17 cellular contexts compared by ENCODE assay signal in genomic region chr22:30946354-30946753, GRCh38. TPM values are rescaled to one million over a fixed set of nuclear protein-coding genes. Genes with fewer than 3 reads are reported as not detected.
DNase-seq lines count a peak whose midpoint lies in the region; ATAC-seq and TF ChIP-seq lines count a peak whose summit lies in the region.
"Had no signal": no experiment of that assay in that cellular context is flagged by ENCODE, and none has a peak within 500 bp of the region (broad histone marks: within the 10 kb centered on the region; RNA-seq: fewer than 3 reads in every experiment).

No MANE protein-coding gene starts in this region.

- no peaks in the 10 kb centered on the region for H3K9me2 ChIP-seq in SK-N-SH

- no peaks in the 10 kb centered on the region for H3K27me3 Mint-ChIP-seq in activated CD8-positive, alpha-beta memory T cell treated with anti-CD3 and anti-CD28 coated beads, Interleukin-2, amount 10 ng/mL, durations not matched to agents 7 days and 5 days
- H3K27me3 Mint-ChIP-seq in activated CD8-positive, alpha-beta T cell treated with anti-CD3 and anti-CD28 coated beads for 36 hours, result no peaks in the 10 kb centered on the region
- H3K27me3 Mint-ChIP-seq: central memory CD8-positive, alpha-beta T cell had no signal

- H3K9me3 Mint-ChIP-seq in activated CD8-positive, alpha-beta memory T cell treated with anti-CD3 and anti-CD28 coated beads, Interleukin-2, amount 10 ng/mL, durations not matched to agents 7 days and 5 days (ENCODE audit: low read depth), result no peaks in the 10 kb centered on the region
- no peaks in the 10 kb centered on the region for H3K9me3 Mint-ChIP-seq in activated CD8-positive, alpha-beta T cell treated with anti-CD3 and anti-CD28 coated beads for 36 hours
- H3K9me3 Mint-ChIP-seq: central memory CD8-positive, alpha-beta T cell had no signal

- H4K20me1 ChIP-seq in smooth muscle cell (ENCODE audit: low read depth), result peaks cover 26% of the 10 kb centered on the region
- H4K20me1 ChIP-seq in SK-N-SH (ENCODE audit: insufficient read depth), result no peaks in the 10 kb centered on the region

- H3F3A ChIP-seq in smooth muscle cell (ENCODE audit: low read depth) (no peaks in the 10 kb centered on the region), SK-N-SH (replicated peaks; ENCODE audit: insufficient read depth) (no peaks in the 10 kb centered on the region)

- no peak for TF ChIP-seq EP300 in SK-N-SH (IDR thresholded peaks at IDR 0.05; ENCODE audit: borderline replicate concordance in 1 of 2, low read depth in 1 of 2, low read length in 1 of 2)

- H3K27ac ChIP-seq in epithelial cell of prostate (peak overlapping the region; percentile 69), smooth muscle cell (ENCODE audit: low read depth) (peak overlapping the region; percentile 67), SK-N-SH (ENCODE audit: low read depth in 2 of 2, low read length in 1 of 2) (no peak overlapping the region)
- H3K27ac ChIP-seq: neutrophil, VCaP had no signal

- H3K27ac Mint-ChIP-seq in activated CD8-positive, alpha-beta memory T cell treated with anti-CD3 and anti-CD28 coated beads, Interleukin-2, amount 10 ng/mL, durations not matched to agents 7 days and 5 days, result peak overlapping the region; percentile 50
- peak overlapping the region; percentile 31 for H3K27ac Mint-ChIP-seq in activated CD8-positive, alpha-beta T cell treated with anti-CD3 and anti-CD28 coated beads for 36 hours

- H3K9ac ChIP-seq in smooth muscle cell (ENCODE audit: low read depth) (no peak overlapping the region), SK-N-SH (no peak overlapping the region)

- H3K4me3 Mint-ChIP-seq in activated CD8-positive, alpha-beta memory T cell treated with anti-CD3 and anti-CD28 coated beads, Interleukin-2, amount 10 ng/mL, durations not matched to agents 7 days and 5 days, result no peak overlapping the region
- no peak overlapping the region for H3K4me3 Mint-ChIP-seq in activated CD8-positive, alpha-beta T cell treated with anti-CD3 and anti-CD28 coated beads for 36 hours
- H3K4me3 Mint-ChIP-seq: central memory CD8-positive, alpha-beta T cell had no signal

- H3K4me1 Mint-ChIP-seq in activated CD8-positive, alpha-beta memory T cell treated with anti-CD3 and anti-CD28 coated beads, Interleukin-2, amount 10 ng/mL, durations not matched to agents 7 days and 5 days, result peaks cover 50% of the 10 kb centered on the region
- H3K4me1 Mint-ChIP-seq in activated CD8-positive, alpha-beta T cell treated with anti-CD3 and anti-CD28 coated beads for 36 hours (ENCODE audit: low read depth), result peaks cover 46% of the 10 kb centered on the region

- H3K9me3 ChIP-seq in smooth muscle cell (replicated peaks; ENCODE audit: low read depth), result no peaks in the 10 kb centered on the region
- H3K9me3 ChIP-seq in SK-N-SH, result no peaks in the 10 kb centered on the region
- no peaks in the 10 kb centered on the region for H3K9me3 ChIP-seq in mucosa of descending colon
- H3K9me3 ChIP-seq: neutrophil had no signal

- H3K36me3 ChIP-seq in smooth muscle cell (ENCODE audit: low read depth), result peaks cover 26% of the 10 kb centered on the region
- H3K36me3 ChIP-seq in SK-N-SH (replicated peaks in 1 of 2; ENCODE audit: control insufficient read depth in 1 of 2, insufficient read depth in 2 of 2, low read length in 1 of 2), result peaks cover 37 to 93% of the 10 kb centered on the region in 2 experiments
- H3K36me3 ChIP-seq in mucosa of descending colon (ENCODE audit: low read depth), result peaks cover 5% of the 10 kb centered on the region

- TF ChIP-seq RAD21 in SK-N-SH (IDR thresholded peaks at IDR 0.05; ENCODE audit: low read length), result no peak

- CTCF ChIA-PET in activated CD8-positive, alpha-beta memory T cell treated with anti-CD3 and anti-CD28 coated beads, Interleukin-2, amount 10 ng/mL, durations not matched to agents 7 days and 5 days (lab: Charles Lee), result interaction anchor here (0.6 to 2.6 kb wide), 8 partner anchors 10 to 142 kb away, joined by 3 to 20 read pairs (median 8); partner anchors contain the start of genes MORC2 and TUG1
- CTCF ChIA-PET in activated CD8-positive, alpha-beta T cell treated with anti-CD3 and anti-CD28 coated beads for 36 hours (lab: Charles Lee), result interaction anchor here (0.7 to 1.7 kb wide), 7 partner anchors 9 to 183 kb away, joined by 3 to 14 read pairs (median 4); partner anchors contain the start of genes MORC2, SELENOM and TUG1
- CTCF ChIA-PET in SK-N-SH (lab: Yijun Ruan, JAX), result interaction anchor here (0.8 to 3.2 kb wide), 20 partner anchors 9 to 312 kb away, joined by 3 to 72 read pairs (median 5); partner anchors contain the start of genes MORC2, SELENOM, SMTN and TUG1

- WGBS in smooth muscle cell (ENCODE audit: low lambda C conversion rate), result 82% methylated on average over 7 of the region's 7 CpGs
- WGBS in SK-N-SH (ENCODE audit: low lambda C conversion rate), result 84% methylated on average over 7 of the region's 7 CpGs

- H3K4me3 ChIP-seq in smooth muscle cell (no peak overlapping the region), SK-N-SH (ENCODE audit: low read depth in 2 of 2, low read length in 1 of 2) (no peak overlapping the region), mucosa of descending colon (no peak overlapping the region)

- no peak for DNase-seq in activated CD8-positive, alpha-beta memory T cell treated with anti-CD3 and anti-CD28 coated beads, Interleukin-2, amount 10 ng/mL, durations not matched to agents 7 days and 5 days
- no peak for DNase-seq in activated CD8-positive, alpha-beta memory T cell treated with anti-CD3 and anti-CD28 coated beads, Interleukin-2, amount 50 U/mL, for 4 hours
- no peak for DNase-seq in activated CD8-positive, alpha-beta T cell treated with anti-CD3 and anti-CD28 coated beads for 36 hours
- no peak for DNase-seq in epithelial cell of prostate (ENCODE audit: low read depth, low spot score)
- no peak for DNase-seq in smooth muscle cell (lab: John Stamatoyannopoulos, UW; ENCODE audit: unreplicated experiment)
- DNase-seq in SK-N-SH, result no peak
- no peak for DNase-seq in GF-D8 (lab: John Stamatoyannopoulos, UW)
- no peak for DNase-seq in mucosa of descending colon
- DNase-seq: activated gamma-delta T cell; DMS153; NCI-H1417 treated with DMSO at 0.1 percent for 48 hours; stimulated activated CD4-positive, alpha-beta T cell treated with anti-CD3 and anti-CD28 coated beads, Interleukin-4, amount 100 ng/mL, for 24 hours; stimulated activated CD8-positive, alpha-beta memory T cell treated with anti-CD3 and anti-CD28 coated beads, Interleukin-4, amount 100 ng/mL, for 48 hours had no signal

- no peak for TF ChIP-seq CTCF in activated CD8-positive, alpha-beta T cell treated with anti-CD3 and anti-CD28 coated beads for 36 hours (IDR thresholded peaks at IDR 0.05)
- TF ChIP-seq CTCF in smooth muscle cell (IDR thresholded peaks at IDR 0.05; ENCODE audit: borderline replicate concordance, insufficient read depth, poor library complexity, severe bottlenecking) (no peak), SK-N-SH (IDR thresholded peaks at IDR 0.05) (no peak), mucosa of descending colon (IDR thresholded peaks at IDR 0.05) (no peak)

- peaks cover 54% of the 10 kb centered on the region for H3K36me3 Mint-ChIP-seq in activated CD8-positive, alpha-beta memory T cell treated with anti-CD3 and anti-CD28 coated beads, Interleukin-2, amount 10 ng/mL, durations not matched to agents 7 days and 5 days
- H3K36me3 Mint-ChIP-seq in activated CD8-positive, alpha-beta T cell treated with anti-CD3 and anti-CD28 coated beads for 36 hours (ENCODE audit: low read depth), result peaks cover 52% of the 10 kb centered on the region

- POLR2A ChIA-PET in activated CD8-positive, alpha-beta T cell treated with anti-CD3 and anti-CD28 coated beads for 36 hours (lab: Charles Lee), result interaction anchor here (0.7 to 2.2 kb wide), 4 partner anchors 12 to 139 kb away, joined by 3 to 7 read pairs (median 4); no protein-coding TSS in a partner anchor
- POLR2A ChIA-PET in SK-N-SH (lab: Yijun Ruan, JAX), result interaction anchor here (0.7 to 2.1 kb wide), 3 partner anchors 9 to 139 kb away, joined by 3 to 7 read pairs (median 7); partner anchors contain the start of gene SMTN

- H3K79me2 ChIP-seq in smooth muscle cell (ENCODE audit: low read depth) (peaks cover 3% of the 10 kb centered on the region), SK-N-SH (ENCODE audit: insufficient read depth) (no peaks in the 10 kb centered on the region)

- H2AFZ ChIP-seq in smooth muscle cell (ENCODE audit: low read depth) (no peak overlapping the region), SK-N-SH (ENCODE audit: low read depth) (no peak overlapping the region)

- no peak overlapping the region for H3K4me2 ChIP-seq in smooth muscle cell
- H3K4me2 ChIP-seq in SK-N-SH, result no peak overlapping the region

- intact Hi-C loops in activated CD8-positive, alpha-beta T cell treated with anti-CD3 and anti-CD28 coated beads for 36 hours (cut with micrococcal nuclease), result no loop called here
- intact Hi-C loops in mucosa of descending colon (cut with DNase I, micrococcal nuclease), result loop anchor here (5.0 kb wide), 2 partner anchors 136 to 141 kb away; partner anchors contain the start of gene SMTN (in 1 of the 2)

- H3K4me1 ChIP-seq in smooth muscle cell (ENCODE audit: low read depth) (peaks cover 22% of the 10 kb centered on the region), SK-N-SH (ENCODE audit: control insufficient read depth in 1 of 2, insufficient read depth in 2 of 2, low read depth in 1 of 2, low read length in 1 of 2) (peaks cover 0 to 12% of the 10 kb centered on the region in 2 experiments; a peak in 1 of 4 replicates), mucosa of descending colon (ENCODE audit: low read depth) (no peaks in the 10 kb centered on the region)

- H3K27me3 ChIP-seq in smooth muscle cell (ENCODE audit: low read depth) (no peaks in the 10 kb centered on the region), SK-N-SH (ENCODE audit: insufficient read depth) (no peaks in the 10 kb centered on the region)
- H3K27me3 ChIP-seq: neutrophil had no signal

- ATAC-seq in activated CD8-positive, alpha-beta memory T cell treated with anti-CD3 and anti-CD28 coated beads, Interleukin-2, amount 10 ng/mL, durations not matched to agents 7 days and 5 days, result no peak
- ATAC-seq in activated CD8-positive, alpha-beta T cell treated with anti-CD3 and anti-CD28 coated beads for 36 hours, result no peak
- no peak for ATAC-seq in mucosa of descending colon
- ATAC-seq: HCT116 had no signal

RNA-seq across cellular contexts. Expression of gene MORC2, which starts 22.2 kb away (rescaled TPM):
- total RNA-seq in activated CD8-positive, alpha-beta memory T cell treated with anti-CD3 and anti-CD28 coated beads, Interleukin-2, amount 10 ng/mL, durations not matched to agents 7 days and 5 days, result 10 to 100 TPM; 27.0 to 28.7 TPM
- total RNA-seq in activated CD8-positive, alpha-beta T cell treated with anti-CD3 and anti-CD28 coated beads for 36 hours, result 10 to 100 TPM; 20.8 to 23.0 TPM
- total RNA-seq in smooth muscle cell (21.2 and 42.9 TPM in 2 replicates), mucosa of descending colon (10 to 100 TPM; 14.0 to 28.0 (median 20.0) TPM)
- polyA plus RNA-seq in smooth muscle cell (21.0 and 22.0 TPM in 2 replicates), SK-N-SH (2012; rRNA removed) (7.3 and 8.3 TPM in 2 replicates)
- polyA plus RNA-seq in SK-N-SH (2012; cell fraction: cytosol; rRNA removed), result 6.0 and 6.1 TPM in 2 replicates
- 19.7 and 21.7 TPM in 2 replicates for polyA plus RNA-seq in SK-N-SH (2012; cell fraction: nucleus; rRNA removed)

RNA-seq across cellular contexts. Expression of gene TUG1, which starts 22.7 kb away (rescaled TPM):
- 10 to 100 TPM; 56.7 to 69.8 TPM for total RNA-seq in activated CD8-positive, alpha-beta memory T cell treated with anti-CD3 and anti-CD28 coated beads, Interleukin-2, amount 10 ng/mL, durations not matched to agents 7 days and 5 days
- total RNA-seq in activated CD8-positive, alpha-beta T cell treated with anti-CD3 and anti-CD28 coated beads for 36 hours, result 10 to 100 TPM; 45.2 to 45.7 TPM
- total RNA-seq in smooth muscle cell (113 and 119 TPM in 2 replicates), mucosa of descending colon (10 to 100 TPM; 68.2 to 83.2 (median 72.0) TPM)
- polyA plus RNA-seq in smooth muscle cell (30.6 and 43.0 TPM in 2 replicates), SK-N-SH (2012; rRNA removed) (46.8 and 63.2 TPM in 2 replicates)
- polyA plus RNA-seq in SK-N-SH (2012; cell fraction: cytosol; rRNA removed), result 48.4 and 52.5 TPM in 2 replicates
- polyA plus RNA-seq in SK-N-SH (2012; cell fraction: nucleus; rRNA removed), result 125 and 190 TPM in 2 replicates

Comparison
In these comparisons a context has a peak if more than half of its experiments do, and no peak if none do; other contexts are left out.
1. H3K27ac ChIP-seq: peak in epithelial cell of prostate (single experiment) and smooth muscle cell (single experiment); none in SK-N-SH (0 of 2).